In the genomic region with DNA sequence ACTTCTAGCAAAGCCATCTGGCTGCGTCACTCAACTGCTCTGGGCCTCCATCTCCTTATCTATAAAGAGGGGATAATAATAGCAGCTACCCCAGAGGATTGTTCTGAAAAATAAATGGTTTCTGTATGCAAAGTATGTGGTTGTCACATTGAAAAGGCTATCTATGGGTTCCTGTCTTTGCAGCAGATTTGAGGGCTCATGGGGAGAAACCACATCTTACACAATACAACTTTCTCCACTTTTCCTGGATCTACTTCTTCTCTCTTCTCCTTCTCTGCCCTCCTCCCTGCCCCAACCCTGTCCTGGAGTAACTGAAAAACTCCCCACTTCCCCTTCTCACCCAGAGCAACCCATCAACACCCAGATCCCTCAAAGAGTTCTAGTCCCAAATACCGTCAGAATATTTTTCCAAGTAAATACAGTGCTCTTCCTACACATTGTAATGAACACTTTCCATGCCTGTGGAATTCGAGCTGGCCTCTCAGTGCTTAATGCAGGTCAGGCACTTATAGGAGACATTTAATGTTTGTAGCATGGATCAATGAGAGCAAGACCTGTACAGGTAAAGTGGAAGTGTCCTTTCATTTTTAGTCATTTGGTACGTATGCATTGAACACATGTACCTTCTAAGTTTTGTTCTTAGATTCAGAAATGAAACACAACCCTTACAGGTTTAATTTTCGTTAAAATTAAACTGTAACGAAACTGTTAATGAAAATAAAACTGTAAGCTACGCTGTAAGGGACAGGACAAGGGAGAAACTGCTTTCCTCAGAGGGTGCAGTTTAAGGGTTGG, we compare ENCODE assay signal across 8 cellular contexts.
DNase-seq lines count a peak whose midpoint lies in the region; ATAC-seq and TF ChIP-seq lines count a peak whose summit lies in the region.

No MANE protein-coding gene starts in this region.

- DNase-seq in activated naive CD8-positive, alpha-beta T cell treated with anti-CD3 and anti-CD28 coated beads, Interleukin-2, amount 50 U/mL, for 24 hours: no peak
- DNase-seq in glomerular visceral epithelial cell (ENCODE audit: extremely low spot score) (no peak), GM23338 (ENCODE audit: low spot score) (no peak), stomach (no peak), DMS79 treated with DMSO at 0.1 percent for 48 hours (lab: John Stamatoyannopoulos, UW) (no peak)

- H3K27ac Mint-ChIP-seq in activated naive CD8-positive, alpha-beta T cell treated with anti-CD3 and anti-CD28 coated beads, Interleukin-2, amount 50 U/mL, for 24 hours: no peak overlapping the region
- H3K27ac Mint-ChIP-seq in GM23338: no peak overlapping the region

- no peaks in the 10 kb centered on the region for H3K27me3 Mint-ChIP-seq in activated naive CD8-positive, alpha-beta T cell treated with anti-CD3 and anti-CD28 coated beads, Interleukin-2, amount 50 U/mL, for 24 hours
- peaks cover 1% of the 10 kb centered on the region for H3K27me3 Mint-ChIP-seq in GM23338 (ENCODE audit: insufficient read depth, low read depth, poor library complexity)

- peaks cover 22% of the 10 kb centered on the region for H3K4me1 Mint-ChIP-seq in activated naive CD8-positive, alpha-beta T cell treated with anti-CD3 and anti-CD28 coated beads, Interleukin-2, amount 50 U/mL, for 24 hours
- peaks cover 17% of the 10 kb centered on the region for H3K4me1 Mint-ChIP-seq in GM23338

- H3F3A ChIP-seq in GM23338 (replicated peaks; ENCODE audit: low read depth): no peaks in the 10 kb centered on the region; the same call in 1 of the 2 replicates

- H3K9me3 Mint-ChIP-seq in activated naive CD8-positive, alpha-beta T cell treated with anti-CD3 and anti-CD28 coated beads, Interleukin-2, amount 50 U/mL, for 24 hours: peaks cover 9% of the 10 kb centered on the region
- peaks cover 4% of the 10 kb centered on the region for H3K9me3 Mint-ChIP-seq in GM23338

- H3K9me2 ChIP-seq in GM23338 (ENCODE audit: insufficient read depth): peaks cover 3% of the 10 kb centered on the region; the same call in 1 of the 2 replicates

- H3K27ac ChIP-seq in GM23338 (ENCODE audit: low read depth) (no peak overlapping the region), stomach (no peak overlapping the region)

- H3K4me1 ChIP-seq in GM23338 (ENCODE audit: insufficient read depth) (peaks cover 5% of the 10 kb centered on the region; the same call in 1 of the 2 replicates), stomach (no peaks in the 10 kb centered on the region)

- intact Hi-C loops in stomach (cut with DNase I; ENCODE audit: low total_unique reads): no loop called here

- peaks cover 13% of the 10 kb centered on the region for H3K36me3 Mint-ChIP-seq in activated naive CD8-positive, alpha-beta T cell treated with anti-CD3 and anti-CD28 coated beads, Interleukin-2, amount 50 U/mL, for 24 hours (ENCODE audit: low read depth)
- H3K36me3 Mint-ChIP-seq in GM23338 (ENCODE audit: low read depth): peaks cover 6% of the 10 kb centered on the region; the same call in 2 of the 3 replicates

- no peaks in the 10 kb centered on the region for H3K79me2 ChIP-seq in GM23338 (replicated peaks; ENCODE audit: insufficient read depth)

- no peak for TF ChIP-seq CTCF in GM23338 (conservative IDR thresholded peaks at IDR 0.05; ENCODE audit: low read depth in 2 of 2)
- no peak for TF ChIP-seq CTCF in stomach (IDR thresholded peaks at IDR 0.05)

- ATAC-seq in GM18498 (IDR thresholded peaks at IDR 0.05; ENCODE audit: unreplicated experiment): peak; percentile 89
- ATAC-seq in GM21381 (IDR thresholded peaks at IDR 0.05; ENCODE audit: unreplicated experiment): peak; percentile 93
- ATAC-seq in HG03432 (IDR thresholded peaks at IDR 0.05; ENCODE audit: unreplicated experiment): peak; percentile 93
- ATAC-seq in activated naive CD8-positive, alpha-beta T cell treated with anti-CD3 and anti-CD28 coated beads, Interleukin-2, amount 50 U/mL, for 24 hours: peak; percentile 31
- no peak for ATAC-seq in GM23338

- TF ChIP-seq POLR2A in stomach (IDR thresholded peaks at IDR 0.05): no peak

- H2AFZ ChIP-seq in GM23338: no peak overlapping the region

- TF ChIP-seq EP300 in stomach (IDR thresholded peaks at IDR 0.05): no peak

- no peaks in the 10 kb centered on the region for H4K20me1 ChIP-seq in GM23338 (replicated peaks; ENCODE audit: insufficient read depth)

- H3K4me2 ChIP-seq in GM23338: no peak overlapping the region

- 65 to 75% (median 70%) methylated on average over 7 of the region's 7 CpGs for WGBS in stomach, 5 donors

- no peaks in the 10 kb centered on the region for H3K9me3 ChIP-seq in stomach

- no peak overlapping the region for H3K4me3 ChIP-seq in GM23338
- no peak overlapping the region for H3K4me3 ChIP-seq in stomach

- H3K27me3 ChIP-seq in GM23338 (ENCODE audit: insufficient read depth) (no peaks in the 10 kb centered on the region), stomach (no peaks in the 10 kb centered on the region)

- H3K36me3 ChIP-seq in GM23338 (ENCODE audit: insufficient read depth) (no peaks in the 10 kb centered on the region), stomach (no peaks in the 10 kb centered on the region)

- no peak overlapping the region for H3K4me3 Mint-ChIP-seq in activated naive CD8-positive, alpha-beta T cell treated with anti-CD3 and anti-CD28 coated beads, Interleukin-2, amount 50 U/mL, for 24 hours
- H3K4me3 Mint-ChIP-seq in GM23338: no peak overlapping the region

TF ChIP-seq in GM23338, 12 proteins besides CTCF, POLR2A, EP300 and RAD21 (continues in another document):
- no peak for TF ChIP-seq REST (IDR thresholded peaks at IDR 0.05; ENCODE audit: unreplicated experiment)
- no peak for TF ChIP-seq ETS1 (IDR thresholded peaks at IDR 0.05)
- no peak for TF ChIP-seq EZH2 (IDR thresholded peaks at IDR 0.05; ENCODE audit: low read depth, unreplicated experiment)
- TF ChIP-seq ZNF331 (CRISPR knock-in tag; IDR thresholded peaks at IDR 0.05; ENCODE audit: low read depth): no peak
